Comparison of ENCODE assay signal across 8 cellular contexts in the genomic region with DNA sequence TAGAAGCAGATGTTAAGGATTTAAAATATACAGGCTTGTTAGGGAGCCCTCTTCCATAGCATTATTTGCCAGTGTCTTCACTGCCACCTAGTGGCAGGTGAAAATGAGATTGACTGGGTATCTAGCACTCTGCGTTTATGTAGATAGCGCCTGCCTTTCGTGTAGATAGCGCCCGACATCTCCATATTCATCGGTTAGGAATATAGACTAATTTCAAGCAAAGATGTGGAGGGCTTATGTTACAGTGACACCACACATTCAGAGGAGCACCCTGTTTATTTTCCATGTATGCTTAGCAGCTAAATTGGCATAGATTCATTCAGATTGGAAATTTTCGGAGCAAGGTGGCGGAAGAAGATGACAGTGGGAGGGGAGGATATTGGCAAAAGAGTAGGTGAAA.
DNase-seq lines count a peak whose midpoint lies in the region; FAIRE-seq and TF ChIP-seq lines count a peak whose summit lies in the region.

No MANE protein-coding gene starts in this region.

- H3K36me3 Mint-ChIP-seq in mesothelial cell of epicardium, result no peaks in the 10 kb centered on the region

- no peaks in the 10 kb centered on the region for H3K23me2 ChIP-seq in H1 (ENCODE audit: low read depth, low read length)

- H3K4ac ChIP-seq in H1 (replicated peaks; ENCODE audit: insufficient read length, low read depth, low read length), result no peak overlapping the region

- no peak overlapping the region for H3K9ac ChIP-seq in H1 (replicated peaks in 1 of 4; ENCODE audit: extremely low read depth in 1 of 4, low read depth in 3 of 4, low read length in 3 of 4)

- H3K4me2 ChIP-seq in H1 (ENCODE audit: insufficient read depth in 1 of 2, low read depth in 2 of 2, low read length in 2 of 2), result no peak overlapping the region

- H2BK120ac ChIP-seq in H1 (replicated peaks; ENCODE audit: low read depth, low read length), result no peak overlapping the region

- H3K9me3 Mint-ChIP-seq in mesothelial cell of epicardium, result no peaks in the 10 kb centered on the region

- H2BK15ac ChIP-seq in H1 (ENCODE audit: low read length), result no peak overlapping the region

- TF ChIP-seq POLR2A in H1 (IDR thresholded peaks at IDR 0.05; ENCODE audit: control extremely low read depth in 1 of 2, low read depth in 2 of 2, low read length in 2 of 2), result no peak

- in situ Hi-C loops in ACHN (cut with HindIII; ENCODE audit: low pct_ligation_motif_present, low pct_unique_long_range_greater_than_20kb, low sequenced_read_pairs), result no loop called here

- H3K23ac ChIP-seq in H1 (ENCODE audit: insufficient read length), result no peak overlapping the region

- H4K8ac ChIP-seq in H1 (ENCODE audit: extremely low read depth, insufficient read depth, low read length), result no peak overlapping the region

- H3K56ac ChIP-seq in H1 (replicated peaks; ENCODE audit: insufficient read length, low read depth, low read length), result no peak overlapping the region

- H3K4me3 ChIP-seq in GM12864 (ENCODE audit: low read depth, low read length) (no peak overlapping the region), HFF-Myc (replicated peaks; ENCODE audit: low read depth, low read length) (no peak overlapping the region), LNCaP clone FGC (ENCODE audit: low read depth, low read length) (no peak overlapping the region), H1 (ENCODE audit: extremely low read depth in 1 of 4, insufficient read depth in 2 of 4, low read depth in 3 of 4, low read length in 4 of 4) (peak overlapping the region in 1 of 4 experiments; percentile 17; a peak in 1 of 8 replicates)

- 39% methylated on average over 8 of the region's 8 CpGs; no CpG with 5 or more reads in 1 of the 2 experiments for WGBS in H1 (ENCODE audit: extremely low coverage in 1 of 2, insufficient coverage in 1 of 2, insufficient read length in 1 of 2, insufficient replicate concordance in 2 of 2, low coverage in 1 of 2, low lambda C conversion rate in 2 of 2, missing lambda C conversion rate in 1 of 2), 2 experiments

- H3K14ac ChIP-seq in H1 (ENCODE audit: insufficient read length), result no peak overlapping the region

- no peak overlapping the region for H4K91ac ChIP-seq in H1 (replicated peaks; ENCODE audit: insufficient read length, low read length)

- DNase-seq in ACHN, result peak; percentile 65
- DNase-seq in GM12864 (ENCODE audit: low read depth), result peak; percentile 43
- DNase-seq in HFF-Myc (ENCODE audit: extremely low read depth, low read depth), result peak; percentile 33
- peak; percentile 52 for DNase-seq in LNCaP clone FGC (ENCODE audit: low read depth)
- DNase-seq in RPMI7951 (ENCODE audit: low read depth), result peak; percentile 66
- DNase-seq in H1 (ENCODE audit: low read depth in 1 of 2, low spot score in 2 of 2), result peak in 1 of 2 experiments; percentile 67
- DNase-seq in mesothelial cell of epicardium (ENCODE audit: low spot score in 2 of 2, unreplicated experiment in 2 of 2), result peak; percentile 29 to 67
- no peak for DNase-seq in cerebellar nuclear complex (lab: John Stamatoyannopoulos, UW)

- no peak overlapping the region for H3K27ac ChIP-seq in H1 (ENCODE audit: low read depth, low read length)

- TF ChIP-seq CTCF in GM12864 (IDR thresholded peaks at IDR 0.05; ENCODE audit: low read depth, low read length, missing control alignments) (peak; percentile 71), HFF-Myc (IDR thresholded peaks at IDR 0.05; ENCODE audit: low read depth, low read length, missing control alignments) (peak; percentile 69), LNCaP clone FGC (IDR thresholded peaks at IDR 0.05; ENCODE audit: control insufficient read depth, extremely low read depth, insufficient read depth) (peak; percentile 85), H1 (IDR thresholded peaks at IDR 0.05; ENCODE audit: control extremely low read depth in 1 of 3, insufficient read depth in 1 of 3, low read depth in 1 of 3, low read length in 3 of 3) (peak in 2 of 3 experiments; percentile 69 to 73; a peak in 3 of 4 replicates), mesothelial cell of epicardium (IDR thresholded peaks at IDR 0.05; ENCODE audit: unreplicated experiment) (peak; percentile 67)

- H3K27me3 ChIP-seq in H1 (replicated peaks in 1 of 4; ENCODE audit: control insufficient read depth in 3 of 4, extremely low read depth in 1 of 4, insufficient read depth in 3 of 4, low read length in 3 of 4), result no peaks in the 10 kb centered on the region

- no peak overlapping the region for H2AK5ac ChIP-seq in H1 (ENCODE audit: low read depth, low read length)

- no peak overlapping the region for H3K18ac ChIP-seq in H1 (ENCODE audit: extremely low read depth, low read length)

- H3K9me3 ChIP-seq in H1 (ENCODE audit: insufficient read depth in 2 of 2, low read depth in 1 of 2, low read length in 1 of 2), result no peaks in the 10 kb centered on the region

- no peak overlapping the region for H2BK20ac ChIP-seq in H1 (ENCODE audit: low read length)

- no peak overlapping the region for H4K5ac ChIP-seq in H1 (ENCODE audit: insufficient read length, low read depth, low read length)

- H3K79me1 ChIP-seq in H1 (ENCODE audit: low read depth, low read length), result no peaks in the 10 kb centered on the region

- no peak overlapping the region for H3K27ac Mint-ChIP-seq in mesothelial cell of epicardium

- H3K4me3 Mint-ChIP-seq in mesothelial cell of epicardium, result no peak overlapping the region

- H2BK5ac ChIP-seq in H1 (ENCODE audit: low read depth, low read length), result no peak overlapping the region

- H3K79me2 ChIP-seq in H1 (ENCODE audit: control insufficient read depth in 1 of 2, insufficient read depth in 2 of 2, low read length in 2 of 2), result no peaks in the 10 kb centered on the region

- H3K36me3 ChIP-seq in H1 (ENCODE audit: control insufficient read depth in 2 of 4, insufficient read depth in 4 of 4, low read length in 3 of 4), result no peaks in the 10 kb centered on the region

- H2AFZ ChIP-seq in H1 (ENCODE audit: low read length), result peak overlapping the region; percentile 91; the same call in 1 of the 2 replicates

- POLR2A ChIA-PET in H1 (lab: Charles Lee; ENCODE audit: partially characterized antibody), result no interaction called here

- H3K27me3 Mint-ChIP-seq in mesothelial cell of epicardium (ENCODE audit: low read depth), result peaks cover 24% of the 10 kb centered on the region

- CTCF ChIA-PET in H1 (lab: Charles Lee; ENCODE audit: partially characterized antibody), result interaction anchor here (0.6 to 2.3 kb wide), 12 partner anchors 12 to 509 kb away, joined by 3 to 7 read pairs (median 3); no protein-coding TSS in a partner anchor

- TF ChIP-seq EP300 in H1 (IDR thresholded peaks at IDR 0.05; ENCODE audit: borderline replicate concordance in 1 of 2, low read depth in 2 of 2, low read length in 2 of 2), result no peak

- peaks cover 0 to 3% (median 0%) of the 10 kb centered on the region in 4 experiments; a peak in 1 of 7 replicates for H3K4me1 ChIP-seq in H1 (replicated peaks in 1 of 4; ENCODE audit: control insufficient read depth in 3 of 4, insufficient read depth in 4 of 4, low read length in 3 of 4)

- H2BK12ac ChIP-seq in H1 (ENCODE audit: low read depth, low read length), result no peak overlapping the region

- no peaks in the 10 kb centered on the region for H3K4me1 Mint-ChIP-seq in mesothelial cell of epicardium

- peak; percentile 84 for TF ChIP-seq RAD21 in H1 (IDR thresholded peaks at IDR 0.05 in 1 of 2, conservative IDR thresholded peaks at IDR 0.05 in 1 of 2; ENCODE audit: low read depth in 2 of 2, low read length in 2 of 2)

- H4K20me1 ChIP-seq in H1 (replicated peaks in 1 of 2; ENCODE audit: control insufficient read depth in 1 of 2, insufficient read depth in 2 of 2, low read length in 2 of 2), result no peaks in the 10 kb centered on the region

- FAIRE-seq in H1 (lab: Jason Lieb, UNC), result peak; percentile 62

TF ChIP-seq in H1, 55 proteins besides CTCF, POLR2A, EP300 and RAD21:
- TF ChIP-seq BCL11A (IDR thresholded peaks at IDR 0.05; ENCODE audit: low read depth in 2 of 2, low read length in 2 of 2), result no peak
- no peak for TF ChIP-seq GTF2F1 (IDR thresholded peaks at IDR 0.05; ENCODE audit: borderline replicate concordance, low read depth, low read length)
- no peak for TF ChIP-seq KDM1A (IDR thresholded peaks at IDR 0.05; ENCODE audit: borderline replicate concordance, low read length)
- TF ChIP-seq SP2 (IDR thresholded peaks at IDR 0.05; ENCODE audit: low read length), result no peak
- TF ChIP-seq SIX5 (IDR thresholded peaks at IDR 0.05; ENCODE audit: low read depth, low read length), result no peak
- TF ChIP-seq TAF1 (IDR thresholded peaks at IDR 0.05; ENCODE audit: low read depth, low read length), result no peak
- no peak for TF ChIP-seq SUZ12 (IDR thresholded peaks at IDR 0.05; ENCODE audit: low read length)
- TF ChIP-seq, protein P1, sequence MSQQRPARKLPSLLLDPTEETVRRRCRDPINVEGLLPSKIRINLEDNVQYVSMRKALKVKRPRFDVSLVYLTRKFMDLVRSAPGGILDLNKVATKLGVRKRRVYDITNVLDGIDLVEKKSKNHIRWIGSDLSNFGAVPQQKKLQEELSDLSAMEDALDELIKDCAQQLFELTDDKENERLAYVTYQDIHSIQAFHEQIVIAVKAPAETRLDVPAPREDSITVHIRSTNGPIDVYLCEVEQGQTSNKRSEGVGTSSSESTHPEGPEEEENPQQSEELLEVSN (IDR thresholded peaks at IDR 0.05), result no peak
- TF ChIP-seq HDAC2 (IDR thresholded peaks at IDR 0.05; ENCODE audit: borderline replicate concordance in 1 of 2, low read depth in 2 of 2, low read length in 2 of 2), result no peak

Comparison
In these comparisons a context has a peak if more than half of its experiments do, and no peak if none do; other contexts are left out.
1. DNase-seq: peak in ACHN (single experiment), GM12864 (single experiment), HFF-Myc (single experiment), LNCaP clone FGC (single experiment), RPMI7951 (single experiment) and mesothelial cell of epicardium (2 of 2); none in cerebellar nuclear complex (0 of 2).
2. Peak in every context shown above with its lines, with median percentiles within 50 percentile points of each other: CTCF ChIP-seq.